16 cellular contexts compared by ENCODE assay signal in the genomic region with DNA sequence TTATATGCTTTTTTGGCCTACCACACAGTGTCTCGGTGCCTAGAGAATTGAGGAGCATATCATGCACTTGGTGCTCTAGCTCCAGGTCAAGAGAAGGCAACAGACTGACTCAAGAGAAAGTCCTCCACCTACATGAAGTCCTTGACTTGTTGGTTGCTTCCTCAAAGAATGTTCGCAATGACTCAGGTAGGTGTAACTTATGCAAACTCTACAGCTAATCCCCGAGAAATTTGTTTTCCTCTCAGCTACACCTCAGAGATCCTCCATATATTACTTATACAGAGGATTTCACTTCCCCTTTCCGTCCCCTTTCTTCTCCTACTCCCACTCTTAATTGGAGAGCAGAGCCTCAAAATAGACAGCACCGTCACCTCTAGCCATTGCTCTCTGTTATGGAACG.
DNase-seq lines count a peak whose midpoint lies in the region; ATAC-seq and TF ChIP-seq lines count a peak whose summit lies in the region.
"Had no signal": no experiment of that assay in that cellular context is flagged by ENCODE, and none has a peak within 500 bp of the region (broad histone marks: within the 10 kb centered on the region; RNA-seq: fewer than 3 reads in every experiment).

No MANE protein-coding gene starts in this region.

- POLR2A ChIA-PET in activated CD4-positive, alpha-beta memory T cell treated with anti-CD3 and anti-CD28 coated beads, Interleukin-2, amount 10 ng/mL, durations not matched to agents 7 days and 5 days (lab: Charles Lee), result no interaction called here

- intact Hi-C loops in aorta (cut with DNase I), result no loop called here

- no peaks in the 10 kb centered on the region for H3K27me3 Mint-ChIP-seq in activated CD4-positive, alpha-beta memory T cell treated with anti-CD3 and anti-CD28 coated beads, Interleukin-2, amount 10 ng/mL, durations not matched to agents 7 days and 5 days
- H3K27me3 Mint-ChIP-seq: activated CD4-positive, alpha-beta T cell treated with anti-CD3 and anti-CD28 coated beads, Interleukin-2, amount 10 ng/mL, durations not matched to agents 24 days and 14 days had no signal

- H3K36me3 Mint-ChIP-seq in activated CD4-positive, alpha-beta memory T cell treated with anti-CD3 and anti-CD28 coated beads, Interleukin-2, amount 10 ng/mL, durations not matched to agents 7 days and 5 days (ENCODE audit: low read depth), result no peaks in the 10 kb centered on the region
- H3K36me3 Mint-ChIP-seq: mesothelial cell of epicardium had no signal

- H3K4me3 Mint-ChIP-seq in activated CD4-positive, alpha-beta memory T cell treated with anti-CD3 and anti-CD28 coated beads, Interleukin-2, amount 10 ng/mL, durations not matched to agents 7 days and 5 days, result no peak overlapping the region
- H3K4me3 Mint-ChIP-seq: activated CD4-positive, alpha-beta T cell treated with anti-CD3 and anti-CD28 coated beads, Interleukin-2, amount 10 ng/mL, durations not matched to agents 24 days and 14 days; H9; mesothelial cell of epicardium had no signal

- TF ChIP-seq CTCF in NB4 (IDR thresholded peaks at IDR 0.05; ENCODE audit: low read depth, low read length), result no peak

- H3K4me3 ChIP-seq in NB4 (ENCODE audit: low read depth, low read length) (no peak overlapping the region), aorta (ENCODE audit: low read length in 2 of 2) (no peak overlapping the region)
- H3K4me3 ChIP-seq in effector memory CD4-positive, alpha-beta T cell (ENCODE audit: insufficient read depth, low read depth, low read length, poor library complexity, severe bottlenecking), result no peak overlapping the region
- H3K4me3 ChIP-seq: cardiac muscle cell, K562, prostate gland, SJSA1 had no signal

- H3K27ac ChIP-seq in effector memory CD4-positive, alpha-beta T cell (ENCODE audit: insufficient read depth, low read length, poor library complexity, severe bottlenecking), result no peak overlapping the region
- H3K27ac ChIP-seq in aorta (ENCODE audit: low read depth in 1 of 2, low read length in 2 of 2) (no peak overlapping the region), substantia nigra (ENCODE audit: low read depth, low read length, poor library complexity, severe bottlenecking) (no peak overlapping the region)
- H3K27ac ChIP-seq: cardiac muscle cell, prostate gland, SJSA1 had no signal

- DNase-seq in NB4 (ENCODE audit: low read depth) (peak; percentile 46), aorta (no peak), substantia nigra (lab: John Stamatoyannopoulos, UW) (no peak)
- no peak for DNase-seq in effector memory CD4-positive, alpha-beta T cell
- DNase-seq in activated CD4-positive, alpha-beta memory T cell treated with anti-CD3 and anti-CD28 coated beads, Interleukin-2, amount 10 ng/mL, durations not matched to agents 7 days and 5 days, result no peak
- DNase-seq: H9, NCI-H446 had no signal

- no peaks in the 10 kb centered on the region for H3K36me3 ChIP-seq in effector memory CD4-positive, alpha-beta T cell (ENCODE audit: control insufficient read depth, insufficient read depth, low read length)
- H3K36me3 ChIP-seq in aorta (ENCODE audit: control insufficient read depth in 1 of 2, insufficient read depth in 2 of 2, low read length in 1 of 2), result no peaks in the 10 kb centered on the region
- H3K36me3 ChIP-seq: cardiac muscle cell, prostate gland, SJSA1 had no signal

- H3K27ac Mint-ChIP-seq in activated CD4-positive, alpha-beta memory T cell treated with anti-CD3 and anti-CD28 coated beads, Interleukin-2, amount 10 ng/mL, durations not matched to agents 7 days and 5 days, result no peak overlapping the region
- H3K27ac Mint-ChIP-seq: activated CD4-positive, alpha-beta T cell treated with anti-CD3 and anti-CD28 coated beads, Interleukin-2, amount 10 ng/mL, durations not matched to agents 24 days and 14 days; H9; mesothelial cell of epicardium had no signal

- CTCF ChIA-PET in activated CD4-positive, alpha-beta memory T cell treated with anti-CD3 and anti-CD28 coated beads, Interleukin-2, amount 10 ng/mL, durations not matched to agents 7 days and 5 days (lab: Charles Lee), result no interaction called here

- ATAC-seq in GM18505 (IDR thresholded peaks at IDR 0.05; ENCODE audit: unreplicated experiment) (peak; percentile 97), GM21390 (IDR thresholded peaks at IDR 0.05; ENCODE audit: unreplicated experiment) (peak; percentile 92), HG03039 (IDR thresholded peaks at IDR 0.05; ENCODE audit: unreplicated experiment) (peak; percentile 97), aorta (ENCODE audit: low FRiP score) (no peak)
- ATAC-seq: K562 had no signal

- peaks cover 11% of the 10 kb centered on the region for H3K9me3 Mint-ChIP-seq in activated CD4-positive, alpha-beta memory T cell treated with anti-CD3 and anti-CD28 coated beads, Interleukin-2, amount 10 ng/mL, durations not matched to agents 7 days and 5 days
- H3K9me3 Mint-ChIP-seq: activated CD4-positive, alpha-beta T cell treated with anti-CD3 and anti-CD28 coated beads, Interleukin-2, amount 10 ng/mL, durations not matched to agents 24 days and 14 days had no signal

- H3K27me3 ChIP-seq in effector memory CD4-positive, alpha-beta T cell (replicated peaks; ENCODE audit: control insufficient read depth, insufficient read depth, low read length, poor library complexity, severe bottlenecking), result no peaks in the 10 kb centered on the region
- no peaks in the 10 kb centered on the region for H3K27me3 ChIP-seq in aorta (ENCODE audit: control insufficient read depth in 1 of 2, insufficient read depth in 2 of 2, low read length in 1 of 2)
- H3K27me3 ChIP-seq: cardiac muscle cell, SJSA1 had no signal

- no peaks in the 10 kb centered on the region for H3K9me3 ChIP-seq in effector memory CD4-positive, alpha-beta T cell (ENCODE audit: control insufficient read depth, low read length)
- H3K9me3 ChIP-seq in aorta (ENCODE audit: control insufficient read depth, low read length), result peaks cover 3% of the 10 kb centered on the region
- H3K9me3 ChIP-seq: prostate gland, SJSA1 had no signal

- H3K4me1 Mint-ChIP-seq in activated CD4-positive, alpha-beta memory T cell treated with anti-CD3 and anti-CD28 coated beads, Interleukin-2, amount 10 ng/mL, durations not matched to agents 7 days and 5 days, result no peaks in the 10 kb centered on the region
- H3K4me1 Mint-ChIP-seq: activated CD4-positive, alpha-beta T cell treated with anti-CD3 and anti-CD28 coated beads, Interleukin-2, amount 10 ng/mL, durations not matched to agents 24 days and 14 days; mesothelial cell of epicardium had no signal

- WGBS in aorta, 2 donors, result 94 to 96% methylated on average over 6 of the region's 6 CpGs

- no peaks in the 10 kb centered on the region for H3K4me1 ChIP-seq in effector memory CD4-positive, alpha-beta T cell (ENCODE audit: control insufficient read depth, insufficient read depth, low read length, poor library complexity, severe bottlenecking)
- H3K4me1 ChIP-seq in aorta (ENCODE audit: control insufficient read depth in 1 of 2, insufficient read depth in 2 of 2, low read length in 2 of 2), result peaks cover 0 to 2% of the 10 kb centered on the region in 2 donors
- H3K4me1 ChIP-seq: prostate gland had no signal

- no peak for TF ChIP-seq POLR2A in GM18505 (IDR thresholded peaks at IDR 0.05; ENCODE audit: borderline replicate concordance, extremely low read depth, insufficient read depth, insufficient read length)
- TF ChIP-seq POLR2A in NB4 (IDR thresholded peaks at IDR 0.05; ENCODE audit: extremely low read depth, insufficient read length), result no peak
